ENCODE assay signal across 23 cellular contexts in the genomic region with DNA sequence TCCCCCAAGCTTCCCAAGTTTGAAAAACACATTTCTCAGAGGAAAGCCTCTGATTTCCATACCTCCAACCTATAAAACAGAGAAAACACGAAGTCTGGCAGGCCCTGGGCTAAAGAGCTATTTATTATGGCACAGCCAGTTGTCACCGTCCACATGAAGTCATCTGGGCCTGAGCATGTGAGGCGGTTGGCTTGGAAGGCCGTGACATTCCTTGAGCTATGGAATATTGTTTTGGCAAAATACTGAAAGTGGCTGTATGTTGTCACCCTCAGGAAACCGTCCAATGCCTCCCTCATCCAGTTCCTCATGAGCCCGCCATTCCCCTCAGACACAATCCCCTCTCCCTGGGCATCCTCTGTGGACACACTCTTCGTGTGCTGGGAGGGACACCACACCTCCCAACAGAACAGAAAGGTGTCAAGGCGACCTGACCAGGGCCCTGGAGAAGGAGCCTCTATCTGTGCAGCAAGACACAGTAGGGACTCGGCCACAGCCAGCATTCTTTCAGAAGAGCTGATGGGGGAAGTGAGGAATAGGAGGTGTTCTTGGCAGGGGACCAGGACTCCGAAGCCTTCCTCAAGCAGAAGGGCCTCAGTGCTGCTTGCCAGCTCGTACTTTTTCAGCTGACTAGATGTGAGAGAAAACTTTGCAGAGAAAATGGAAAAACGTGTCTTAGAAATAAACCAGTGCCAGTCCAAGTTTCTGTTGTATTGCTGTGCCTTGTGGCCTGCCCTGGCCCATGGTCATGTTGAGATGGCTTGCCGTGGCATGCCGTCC.
"Had no signal": no experiment of that assay in that cellular context is flagged by ENCODE, and none has a peak within 500 bp of the region (broad histone marks: within the 10 kb centered on the region; RNA-seq: fewer than 3 reads in every experiment).

No MANE protein-coding gene starts in this region.

- H3K4me1 Mint-ChIP-seq: central memory CD8-positive, alpha-beta T cell; stimulated activated memory B cell treated with anti-CD40 and anti-IgM and Interleukin-4, amounts not matched to agents 10 μg/mL and 1 μg/mL and 100 μg/mL, for 72 hours; stimulated activated naive CD8-positive, alpha-beta T cell treated with anti-CD3 and anti-CD28 coated beads, Interleukin-15, amount 100 ng/mL, for 72 hours had no signal

- H3K4me1 ChIP-seq: foreskin keratinocyte, heart left ventricle, pancreas, prostate gland, right lobe of liver, spleen, testis, transverse colon had no signal

- DNase-seq: effector memory CD4-positive, alpha-beta T cell; foreskin keratinocyte; heart left ventricle; kidney glomerular epithelial cell; mesenchymal stem cell; midbrain; occipital lobe; pancreas; right lobe of liver; spleen; stimulated activated CD4-positive, alpha-beta T cell treated with anti-CD3 and anti-CD28 coated beads, Interleukin-15, amount 100 ng/mL, for 24 hours; stimulated activated CD4-positive, alpha-beta T cell treated with anti-CD3 and anti-CD28 coated beads, Interleukin-1b, Interleukin-23, amount 100 ng/mL, for 48 hours; stimulated activated CD4-positive, alpha-beta T cell treated with anti-CD3 and anti-CD28 coated beads, Interleukin-4, amount 100 ng/mL, for 24 hours; stimulated activated naive CD8-positive, alpha-beta T cell treated with anti-CD3 and anti-CD28 coated beads, Interleukin-15, amount 100 ng/mL, for 72 hours; testis; transverse colon had no signal

- H3K36me3 Mint-ChIP-seq: natural killer cell treated with Interleukin-12 subunit alpha and Interleukin-12 subunit beta and Interleukin-15 and Interleukin-18, amount 100 ng/mL, for 72 hours; stimulated activated memory B cell treated with anti-CD40 and anti-IgM and Interleukin-4, amounts not matched to agents 10 μg/mL and 1 μg/mL and 100 μg/mL, for 72 hours had no signal

- H3K36me3 ChIP-seq: heart left ventricle, pancreas, prostate gland, right lobe of liver, spleen, transverse colon had no signal

- H3K27ac Mint-ChIP-seq: natural killer cell treated with Interleukin-12 subunit alpha and Interleukin-12 subunit beta and Interleukin-15 and Interleukin-18, amount 100 ng/mL, for 72 hours; stimulated activated memory B cell treated with anti-CD40 and anti-IgM and Interleukin-4, amounts not matched to agents 10 μg/mL and 1 μg/mL and 100 μg/mL, for 72 hours; stimulated activated naive CD8-positive, alpha-beta T cell treated with anti-CD3 and anti-CD28 coated beads, Interleukin-15, amount 100 ng/mL, for 72 hours had no signal

- H3K4me3 ChIP-seq: heart left ventricle, lung, pancreas, prostate gland, right lobe of liver, spleen, testis, transverse colon had no signal

- H3K27me3 ChIP-seq: foreskin keratinocyte, heart left ventricle, pancreas, right lobe of liver, spleen, testis, transverse colon had no signal

- H3K27ac ChIP-seq: foreskin keratinocyte, heart left ventricle, pancreas, prostate gland, right lobe of liver, spleen, testis, transverse colon had no signal

- ATAC-seq: esophagus mucosa; foreskin keratinocyte; heart left ventricle; left lobe of liver; natural killer cell treated with Interleukin-12 subunit alpha and Interleukin-12 subunit beta and Interleukin-15 and Interleukin-18, amount 100 ng/mL, for 72 hours; pancreas; right lobe of liver; stimulated activated memory B cell treated with anti-CD40 and anti-IgM and Interleukin-4, amounts not matched to agents 10 μg/mL and 1 μg/mL and 100 μg/mL, for 72 hours; stimulated activated naive CD8-positive, alpha-beta T cell treated with anti-CD3 and anti-CD28 coated beads, Interleukin-15, amount 100 ng/mL, for 72 hours had no signal

- H3K4me3 Mint-ChIP-seq: central memory CD8-positive, alpha-beta T cell; natural killer cell treated with Interleukin-12 subunit alpha and Interleukin-12 subunit beta and Interleukin-15 and Interleukin-18, amount 100 ng/mL, for 72 hours; stimulated activated memory B cell treated with anti-CD40 and anti-IgM and Interleukin-4, amounts not matched to agents 10 μg/mL and 1 μg/mL and 100 μg/mL, for 72 hours; stimulated activated naive CD8-positive, alpha-beta T cell treated with anti-CD3 and anti-CD28 coated beads, Interleukin-15, amount 100 ng/mL, for 72 hours had no signal

- H3K9me3 ChIP-seq: pancreas, prostate gland, right lobe of liver, testis, transverse colon had no signal
